Comparison of ENCODE assay signal across 12 cellular contexts in genomic region chr17:560379-560935, GRCh38.
DNase-seq lines count a peak whose midpoint lies in the region; ATAC-seq and TF ChIP-seq lines count a peak whose summit lies in the region.
"Had no signal": no experiment of that assay in that cellular context is flagged by ENCODE, and none has a peak within 500 bp of the region (broad histone marks: within the 10 kb centered on the region; RNA-seq: fewer than 3 reads in every experiment).

No MANE protein-coding gene starts in this region.

- DNase-seq in HPDE6-E6E7 (ENCODE audit: extremely low spot score): peak; percentile 40
- DNase-seq in adrenal gland: peak in 1 of 7 donors; percentile 38
- peak in 1 of 2 donors; percentile 40 for DNase-seq in heart right ventricle
- DNase-seq in NCI-H146 (lab: John Stamatoyannopoulos, UW): no peak
- DNase-seq in stimulated activated CD4-positive, alpha-beta T cell treated with anti-CD3 and anti-CD28 coated beads, Interleukin-12 subunit alpha, Interleukin-12 subunit beta, amount 100 ng/mL, for 4 hours: no peak
- no peak for DNase-seq in activated CD4-positive, alpha-beta T cell treated with anti-CD3 and anti-CD28 coated beads for 48 hours
- DNase-seq in activated CD4-positive, alpha-beta T cell treated with anti-CD3 and anti-CD28 coated beads for 4 hours: no peak
- DNase-seq: activated naive CD4-positive, alpha-beta T cell treated with anti-CD3 and anti-CD28 coated beads, Interleukin-2, amount 10 ng/mL, durations not matched to agents 7 days and 5 days; DND-41; NCI-H1092 treated with DMSO at 0.1 percent for 48 hours had no signal

- H3K27ac ChIP-seq in adrenal gland: peak overlapping the region; percentile 69 to 93 (median 86)
- peak overlapping the region; percentile 58 to 92 (median 82) for H3K27ac ChIP-seq in heart right ventricle
- H3K27ac ChIP-seq: SK-N-MC had no signal

- TF ChIP-seq CTCF in adrenal gland (IDR thresholded peaks at IDR 0.05) (no peak), heart right ventricle (IDR thresholded peaks at IDR 0.05) (no peak)

- intact Hi-C loops in adrenal gland (cut with DNase I): no loop called here
- intact Hi-C loops in heart right ventricle (cut with DNase I): no loop called here

- TF ChIP-seq POLR2A in adrenal gland (IDR thresholded peaks at IDR 0.05): no peak

- H3K4me1 ChIP-seq in adrenal gland (replicated peaks in 1 of 2): peaks cover 31 to 42% of the 10 kb centered on the region in 2 donors
- peaks cover 11 to 68% (median 45%) of the 10 kb centered on the region in 9 donors for H3K4me1 ChIP-seq in heart right ventricle
- peaks cover 38% of the 10 kb centered on the region for H3K4me1 ChIP-seq in skeletal muscle satellite cell (ENCODE audit: control insufficient read depth, insufficient read depth, low read length)

- H3K27me3 ChIP-seq in adrenal gland: no peaks in the 10 kb centered on the region
- H3K27me3 ChIP-seq in heart right ventricle: no peaks in the 10 kb centered on the region
- H3K27me3 ChIP-seq in skeletal muscle satellite cell (ENCODE audit: control insufficient read depth, insufficient read depth, low read length): no peaks in the 10 kb centered on the region

- H3K9me3 ChIP-seq in adrenal gland (replicated peaks in 1 of 3) (no peaks in the 10 kb centered on the region), heart right ventricle (no peaks in the 10 kb centered on the region), skeletal muscle satellite cell (replicated peaks; ENCODE audit: low read length) (no peaks in the 10 kb centered on the region)

- H3K4me2 ChIP-seq in skeletal muscle satellite cell (ENCODE audit: low read length): peak overlapping the region; percentile 24

- WGBS in adrenal gland, 4 donors: 33 to 56% (median 51%) methylated on average over 3 to 4 of the region's 4 CpGs
- 54 to 65% methylated on average over 4 of the region's 4 CpGs for WGBS in heart right ventricle, 2 donors

- peaks cover 0 to 14% of the 10 kb centered on the region in 2 donors for H3K36me3 ChIP-seq in adrenal gland (replicated peaks in 1 of 2)
- peaks cover 0 to 46% (median 0%) of the 10 kb centered on the region in 9 donors for H3K36me3 ChIP-seq in heart right ventricle
- H3K36me3 ChIP-seq in skeletal muscle satellite cell (ENCODE audit: insufficient read depth, low read length): peaks cover 22% of the 10 kb centered on the region

- H3K9ac ChIP-seq in skeletal muscle satellite cell (ENCODE audit: low read depth, low read length): no peak overlapping the region

- peak; percentile 57 to 87 (median 70) for ATAC-seq in heart right ventricle

- H3K4me3 ChIP-seq in adrenal gland (no peak overlapping the region), heart right ventricle (no peak overlapping the region), skeletal muscle satellite cell (ENCODE audit: low read length) (no peak overlapping the region)
- H3K4me3 ChIP-seq: SK-N-MC had no signal
